In the genomic region with DNA sequence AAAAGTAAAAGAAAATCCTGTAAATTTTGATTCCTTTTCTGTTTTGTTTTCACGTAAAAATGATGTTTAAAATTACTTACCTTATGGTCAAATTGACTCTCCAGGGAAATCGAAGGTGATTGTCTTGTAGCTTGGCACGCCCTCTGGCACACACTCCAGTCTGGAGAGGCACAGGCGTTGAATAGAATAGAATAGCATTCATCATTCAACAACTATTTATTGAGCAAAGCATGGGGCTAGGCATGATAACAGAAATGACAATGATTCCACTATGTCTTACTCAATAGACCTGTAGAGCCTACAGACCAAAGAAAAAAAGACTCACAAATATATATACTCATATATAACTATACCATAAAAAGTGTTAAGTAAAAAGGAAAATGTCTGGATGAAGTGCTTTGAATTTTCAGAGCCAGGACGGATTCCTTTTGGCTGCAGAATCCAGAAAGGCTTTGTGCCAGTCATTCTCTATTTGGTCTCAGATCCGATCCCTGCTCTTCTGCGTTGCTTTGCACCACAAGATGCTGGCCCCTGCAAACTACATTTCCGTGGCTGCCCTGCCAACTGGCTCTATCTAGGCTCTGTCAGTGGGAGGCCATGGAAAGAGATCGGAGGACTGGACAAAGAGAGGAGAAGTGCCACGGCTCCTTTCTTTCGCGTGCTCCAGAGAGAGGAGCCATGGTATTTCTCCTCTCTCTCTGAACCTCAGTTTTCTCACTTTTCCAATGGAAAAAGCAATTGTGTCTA, we compare ENCODE assay signal across 14 cellular contexts.
DNase-seq lines count a peak whose midpoint lies in the region; ATAC-seq and TF ChIP-seq lines count a peak whose summit lies in the region.
"Had no signal": no experiment of that assay in that cellular context is flagged by ENCODE, and none has a peak within 500 bp of the region (broad histone marks: within the 10 kb centered on the region; RNA-seq: fewer than 3 reads in every experiment).

No MANE protein-coding gene starts in this region.

- peaks cover 10% of the 10 kb centered on the region for H3K4me1 Mint-ChIP-seq in WTC11
- H3K4me1 Mint-ChIP-seq in chondrocyte (ENCODE audit: low read depth) = peaks cover 24% of the 10 kb centered on the region

- TF ChIP-seq CTCF in MM.1S (IDR thresholded peaks at IDR 0.05; ENCODE audit: low read length) = no peak
- TF ChIP-seq CTCF in WTC11 (IDR thresholded peaks at IDR 0.05) = no peak
- TF ChIP-seq CTCF in chondrocyte (IDR thresholded peaks at IDR 0.05) = no peak

- no peak overlapping the region for H3K4me3 Mint-ChIP-seq in WTC11
- H3K4me3 Mint-ChIP-seq in chondrocyte (ENCODE audit: unreplicated experiment) = no peak overlapping the region
- H3K4me3 Mint-ChIP-seq: activated CD8-positive, alpha-beta T cell treated with anti-CD3 and anti-CD28 coated beads for 36 hours had no signal

- ATAC-seq in right cardiac atrium = peak; percentile 56 to 70
- no peak for ATAC-seq in WTC11
- ATAC-seq in HG02798 (IDR thresholded peaks at IDR 0.05; ENCODE audit: poor library complexity, unreplicated experiment) = no peak
- ATAC-seq: activated CD8-positive, alpha-beta T cell treated with anti-CD3 and anti-CD28 coated beads for 36 hours had no signal

- POLR2A ChIA-PET in WTC11 (lab: Charles Lee) = no interaction called here

- intact Hi-C loops in right cardiac atrium (cut with DNase I) = no loop called here

- no peaks in the 10 kb centered on the region for H3K36me3 Mint-ChIP-seq in WTC11
- no peaks in the 10 kb centered on the region for H3K36me3 Mint-ChIP-seq in chondrocyte (ENCODE audit: low read depth)

- no peaks in the 10 kb centered on the region for H3K79me2 ChIP-seq in MM.1S (ENCODE audit: low read length)

- H3K9me3 ChIP-seq in right cardiac atrium (ENCODE audit: control insufficient read depth, low read length) (no peaks in the 10 kb centered on the region), MM.1S (replicated peaks; ENCODE audit: insufficient read depth, low read length) (no peaks in the 10 kb centered on the region)

- H3K4me2 ChIP-seq in MM.1S (ENCODE audit: low read depth, low read length) = no peak overlapping the region
- H3K4me2 ChIP-seq: BLaER1 had no signal

- H3K9me3 Mint-ChIP-seq in WTC11 (no peaks in the 10 kb centered on the region), chondrocyte (ENCODE audit: low read depth) (no peaks in the 10 kb centered on the region)
- H3K9me3 Mint-ChIP-seq: activated CD8-positive, alpha-beta T cell treated with anti-CD3 and anti-CD28 coated beads for 36 hours had no signal

- peak; percentile 16 for DNase-seq in DMS153 (lab: John Stamatoyannopoulos, UW)
- DNase-seq in NCI-H1092 treated with DMSO at 0.1 percent for 48 hours (lab: John Stamatoyannopoulos, UW) = peak; percentile 62
- DNase-seq in astrocyte of the hippocampus (ENCODE audit: low read depth, low spot score) = peak; percentile 20
- peak in 2 of 3 donors; percentile 39 to 62 for DNase-seq in right cardiac atrium
- no peak for DNase-seq in MM.1S
- DNase-seq in WTC11 (ENCODE audit: low spot score) = no peak
- DNase-seq in chondrocyte (ENCODE audit: low spot score) = no peak
- DNase-seq: activated CD8-positive, alpha-beta T cell treated with anti-CD3 and anti-CD28 coated beads for 36 hours; activated gamma-delta T cell treated with Interleukin-2 at 50 U/mL for 16 hours; occipital lobe; OCI-M1; T-helper 9 cell had no signal

- 49% methylated on average over 12 of the region's 12 CpGs for WGBS in right cardiac atrium

- H3K27ac ChIP-seq in right cardiac atrium (ENCODE audit: low read length) = no peak overlapping the region
- H3K27ac ChIP-seq in MM.1S (ENCODE audit: low read length) = no peak overlapping the region
- H3K27ac ChIP-seq: BLaER1 had no signal

- H3K36me3 ChIP-seq in MM.1S (replicated peaks; ENCODE audit: insufficient read depth, low read length) = no peaks in the 10 kb centered on the region
- H3K36me3 ChIP-seq: BLaER1 had no signal

- no peak overlapping the region for H2AFZ ChIP-seq in MM.1S (ENCODE audit: low read length)

- no peaks in the 10 kb centered on the region for H3F3A ChIP-seq in MM.1S (ENCODE audit: insufficient read depth, low read length)

- H3K27ac Mint-ChIP-seq in WTC11 = no peak overlapping the region
- H3K27ac Mint-ChIP-seq in chondrocyte (ENCODE audit: unreplicated experiment) = no peak overlapping the region
- H3K27ac Mint-ChIP-seq: activated CD8-positive, alpha-beta T cell treated with anti-CD3 and anti-CD28 coated beads for 36 hours had no signal

- H4K20me1 ChIP-seq in MM.1S (ENCODE audit: insufficient read depth, low read length) = no peaks in the 10 kb centered on the region
- H4K20me1 ChIP-seq: BLaER1 had no signal

- no peak overlapping the region for H3K9ac ChIP-seq in MM.1S (ENCODE audit: low read length)
- H3K9ac ChIP-seq: BLaER1 had no signal

- H3K4me1 ChIP-seq in right cardiac atrium (ENCODE audit: control insufficient read depth, insufficient read depth, low read length) (no peaks in the 10 kb centered on the region), MM.1S (ENCODE audit: low read length) (no peaks in the 10 kb centered on the region)

- H3K27me3 ChIP-seq in right cardiac atrium (ENCODE audit: control insufficient read depth, insufficient read depth) (no peaks in the 10 kb centered on the region), MM.1S (replicated peaks; ENCODE audit: insufficient read depth, low read length) (no peaks in the 10 kb centered on the region)
- H3K27me3 ChIP-seq: BLaER1 had no signal

- H3K4me3 ChIP-seq in right cardiac atrium (ENCODE audit: low read length) (no peak overlapping the region), MM.1S (ENCODE audit: low read length) (no peak overlapping the region)
- H3K4me3 ChIP-seq: BLaER1 had no signal

- H3K9me2 ChIP-seq in MM.1S (replicated peaks; ENCODE audit: insufficient read depth, low read length) = no peaks in the 10 kb centered on the region

- CTCF ChIA-PET in WTC11 (lab: Charles Lee) = no interaction called here

- no peaks in the 10 kb centered on the region for H3K27me3 Mint-ChIP-seq in WTC11 (ENCODE audit: low read depth)
- no peaks in the 10 kb centered on the region for H3K27me3 Mint-ChIP-seq in chondrocyte (ENCODE audit: low read depth)
- H3K27me3 Mint-ChIP-seq: activated CD8-positive, alpha-beta T cell treated with anti-CD3 and anti-CD28 coated beads for 36 hours had no signal

TF ChIP-seq in WTC11, 78 proteins besides CTCF, POLR2A, EP300 and RAD21 (continues in another document):
- no peak for TF ChIP-seq NR3C1 (CRISPR knock-in tag; conservative IDR thresholded peaks at IDR 0.05; ENCODE audit: low read depth)
- no peak for TF ChIP-seq ATF1 (CRISPR knock-in tag; IDR thresholded peaks at IDR 0.05)
- no peak for TF ChIP-seq JUN (CRISPR knock-in tag; IDR thresholded peaks at IDR 0.05)
- TF ChIP-seq HMGXB4 (CRISPR knock-in tag; IDR thresholded peaks at IDR 0.05) = no peak
- TF ChIP-seq ZNF416 (CRISPR knock-in tag; IDR thresholded peaks at IDR 0.05) = no peak
- TF ChIP-seq OVOL2 (CRISPR knock-in tag; IDR thresholded peaks at IDR 0.05; ENCODE audit: borderline replicate concordance) = no peak
- no peak for TF ChIP-seq SOX15 (CRISPR knock-in tag; IDR thresholded peaks at IDR 0.05)
- TF ChIP-seq ATF6 (CRISPR knock-in tag; IDR thresholded peaks at IDR 0.05) = no peak

Comparison
In these comparisons a context has a peak if more than half of its experiments do, and no peak if none do; other contexts are left out.
1. DNase-seq: peak in DMS153 (single experiment), NCI-H1092 treated with DMSO at 0.1 percent for 48 hours (single experiment), astrocyte of the hippocampus (single experiment) and right cardiac atrium (2 of 3); none in MM.1S (single experiment), WTC11 (single experiment) and chondrocyte (single experiment).
2. ATAC-seq: peak in right cardiac atrium (2 of 2); none in WTC11 (single experiment) and HG02798 (single experiment).